Comparison of ENCODE assay signal across 18 cellular contexts in the genomic region with DNA sequence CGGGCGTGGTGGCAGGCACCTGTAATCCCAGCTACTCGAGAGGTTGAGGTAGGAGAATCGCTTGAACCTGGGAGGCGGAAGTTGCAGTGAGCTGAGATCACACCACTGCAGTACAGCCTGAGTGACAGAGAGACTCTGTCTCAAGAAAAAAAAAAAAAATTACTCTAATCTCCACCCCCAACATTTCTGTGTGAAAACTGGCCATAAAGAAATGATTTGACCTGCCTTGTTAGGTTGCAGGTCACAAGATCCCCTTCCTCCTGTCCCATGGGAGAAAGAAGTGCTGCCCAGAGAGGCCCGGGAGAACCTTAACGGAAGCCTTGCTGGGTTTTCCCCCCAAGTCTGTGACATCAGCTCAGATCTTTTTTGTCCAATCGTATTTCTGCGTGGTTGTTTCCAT. TPM values are rescaled to one million over a fixed set of nuclear protein-coding genes. Genes with fewer than 3 reads are reported as not detected.
DNase-seq lines count a peak whose midpoint lies in the region; ATAC-seq and TF ChIP-seq lines count a peak whose summit lies in the region.
"Had no signal": no experiment of that assay in that cellular context is flagged by ENCODE, and none has a peak within 500 bp of the region (broad histone marks: within the 10 kb centered on the region; RNA-seq: fewer than 3 reads in every experiment).

No MANE protein-coding gene starts in this region.

- H3K36me3 ChIP-seq in Loucy (ENCODE audit: insufficient read depth, low read length) (no peaks in the 10 kb centered on the region), endodermal cell (ENCODE audit: control insufficient read depth, insufficient read depth, low read length) (no peaks in the 10 kb centered on the region)
- H3K36me3 ChIP-seq: neutrophil, sigmoid colon, SJSA1, upper lobe of right lung had no signal

- H3K79me2 ChIP-seq in Loucy (ENCODE audit: insufficient read depth, low read length): no peaks in the 10 kb centered on the region

- peak; percentile 25 for ATAC-seq in GM21447 (IDR thresholded peaks at IDR 0.05; ENCODE audit: unreplicated experiment)
- no peak for ATAC-seq in natural killer cell
- ATAC-seq: upper lobe of right lung had no signal

- peaks cover 41 to 45% of the 10 kb centered on the region in 2 donors for H3K4me1 Mint-ChIP-seq in natural killer cell
- peaks cover 20% of the 10 kb centered on the region for H3K4me1 Mint-ChIP-seq in osteocyte (ENCODE audit: unreplicated experiment)
- peaks cover 3% of the 10 kb centered on the region for H3K4me1 Mint-ChIP-seq in endodermal cell

- 83 to 91% methylated on average over 7 to 9 of the region's 9 CpGs for WGBS in endodermal cell (ENCODE audit: insufficient coverage in 1 of 2, insufficient read length in 1 of 2), 2 experiments

- H3K27ac ChIP-seq in endodermal cell (ENCODE audit: low read depth, low read length): no peak overlapping the region
- H3K27ac ChIP-seq: neutrophil, sigmoid colon, SJSA1, upper lobe of right lung had no signal

- no peak overlapping the region for H3K4me3 Mint-ChIP-seq in natural killer cell
- no peak overlapping the region for H3K4me3 Mint-ChIP-seq in osteocyte (ENCODE audit: unreplicated experiment)
- no peak overlapping the region for H3K4me3 Mint-ChIP-seq in endodermal cell
- H3K4me3 Mint-ChIP-seq: activated naive CD4-positive, alpha-beta T cell treated with anti-CD3 and anti-CD28 coated beads, Interleukin-2, amount 50 U/mL, for 24 hours had no signal

- H3K9me3 ChIP-seq in Loucy (ENCODE audit: insufficient read depth, low read depth, low read length) (no peaks in the 10 kb centered on the region), endodermal cell (ENCODE audit: control insufficient read depth, low read length) (no peaks in the 10 kb centered on the region)
- H3K9me3 ChIP-seq: neutrophil, sigmoid colon, SJSA1, upper lobe of right lung had no signal

- H3K27me3 ChIP-seq in Loucy (ENCODE audit: insufficient read depth, low read length, poor library complexity, severe bottlenecking) (no peaks in the 10 kb centered on the region), endodermal cell (ENCODE audit: control insufficient read depth, insufficient read depth, low read length, poor library complexity, severe bottlenecking) (no peaks in the 10 kb centered on the region)
- H3K27me3 ChIP-seq: sigmoid colon, SJSA1, upper lobe of right lung had no signal

- H3K4me2 ChIP-seq in Loucy (ENCODE audit: low read depth, low read length, poor library complexity, severe bottlenecking): no peak overlapping the region

- peaks cover 53% of the 10 kb centered on the region for H3K4me1 ChIP-seq in Loucy (ENCODE audit: insufficient read depth, low read length, poor library complexity, severe bottlenecking)
- no peaks in the 10 kb centered on the region for H3K4me1 ChIP-seq in endodermal cell (ENCODE audit: control insufficient read depth, insufficient read depth, low read length)
- H3K4me1 ChIP-seq: sigmoid colon, upper lobe of right lung had no signal

- H3K9ac ChIP-seq in Loucy (ENCODE audit: low read depth, low read length, poor library complexity, severe bottlenecking): no peak overlapping the region
- no peak overlapping the region for H3K9ac ChIP-seq in endodermal cell (ENCODE audit: extremely low read depth, low read length, poor library complexity, severe bottlenecking)

- H3K9me2 ChIP-seq in Loucy (replicated peaks; ENCODE audit: low read depth, low read length): no peaks in the 10 kb centered on the region

- peak; percentile 69 for DNase-seq in GM13976 (ENCODE audit: low spot score)
- DNase-seq in natural killer cell: no peak
- DNase-seq in osteocyte (ENCODE audit: extremely low spot score, unreplicated experiment): no peak
- no peak for DNase-seq in endodermal cell
- DNase-seq in NCI-H146 treated with DMSO at 0.1 percent for 48 hours (lab: John Stamatoyannopoulos, UW; ENCODE audit: unreplicated experiment): no peak
- DNase-seq: foreskin melanocyte; NCI-H2227 treated with DMSO at 0.1 percent for 48 hours; sigmoid colon; stimulated activated CD4-positive, alpha-beta T cell treated with anti-CD3 and anti-CD28 coated beads, Interleukin-4, amount 100 ng/mL, for 24 hours; upper lobe of right lung had no signal

- H3K4me3 ChIP-seq in Loucy (ENCODE audit: low read length, poor library complexity, severe bottlenecking) (no peak overlapping the region), endodermal cell (ENCODE audit: low read length) (no peak overlapping the region)
- H3K4me3 ChIP-seq: sigmoid colon, SJSA1, upper lobe of right lung had no signal

- H3K9me3 Mint-ChIP-seq in natural killer cell (no peaks in the 10 kb centered on the region), osteocyte (ENCODE audit: unreplicated experiment) (no peaks in the 10 kb centered on the region), endodermal cell (no peaks in the 10 kb centered on the region)
- H3K9me3 Mint-ChIP-seq: activated naive CD4-positive, alpha-beta T cell treated with anti-CD3 and anti-CD28 coated beads, Interleukin-2, amount 50 U/mL, for 24 hours had no signal

- no peaks in the 10 kb centered on the region for H4K20me1 ChIP-seq in Loucy (ENCODE audit: insufficient read depth, low read length, poor library complexity, severe bottlenecking)

- TF ChIP-seq CTCF in GM13976 (IDR thresholded peaks at IDR 0.05; ENCODE audit: borderline replicate concordance, control extremely low read depth, extremely low read depth, insufficient read depth, missing control alignments): no peak
- TF ChIP-seq CTCF in Loucy (conservative IDR thresholded peaks at IDR 0.05; ENCODE audit: low read length): no peak
- TF ChIP-seq CTCF in natural killer cell (IDR thresholded peaks at IDR 0.05): no peak
- no peak for TF ChIP-seq CTCF in osteocyte (IDR thresholded peaks at IDR 0.05)
- no peak for TF ChIP-seq CTCF in endodermal cell (conservative IDR thresholded peaks at IDR 0.05)

- H3K27ac Mint-ChIP-seq in natural killer cell (peak overlapping the region; percentile 23 to 36), osteocyte (ENCODE audit: unreplicated experiment) (no peak overlapping the region), endodermal cell (no peak overlapping the region)
- H3K27ac Mint-ChIP-seq: activated naive CD4-positive, alpha-beta T cell treated with anti-CD3 and anti-CD28 coated beads, Interleukin-2, amount 50 U/mL, for 24 hours had no signal

- H3K36me3 Mint-ChIP-seq in natural killer cell (no peaks in the 10 kb centered on the region), osteocyte (ENCODE audit: unreplicated experiment) (no peaks in the 10 kb centered on the region), endodermal cell (ENCODE audit: low read depth) (no peaks in the 10 kb centered on the region)
- H3K36me3 Mint-ChIP-seq: activated naive CD4-positive, alpha-beta T cell treated with anti-CD3 and anti-CD28 coated beads, Interleukin-2, amount 50 U/mL, for 24 hours had no signal

- H2AFZ ChIP-seq in Loucy (ENCODE audit: low read length): 0 out of 2 replicates have a peak overlapping the region, but pooled peaks have one; percentile 32

- peaks cover 6% of the 10 kb centered on the region; the same call in 1 of the 2 replicates for H3F3A ChIP-seq in Loucy (ENCODE audit: low read depth)

- no peaks in the 10 kb centered on the region for H3K27me3 Mint-ChIP-seq in natural killer cell (ENCODE audit: low read depth in 2 of 2)
- H3K27me3 Mint-ChIP-seq in osteocyte (ENCODE audit: unreplicated experiment): no peaks in the 10 kb centered on the region
- H3K27me3 Mint-ChIP-seq in endodermal cell (ENCODE audit: insufficient read depth): peaks cover 5% of the 10 kb centered on the region
- H3K27me3 Mint-ChIP-seq: activated naive CD4-positive, alpha-beta T cell treated with anti-CD3 and anti-CD28 coated beads, Interleukin-2, amount 50 U/mL, for 24 hours had no signal

- in situ Hi-C loops in GM13976 (cut with MboI; ENCODE audit: low sequenced_read_pairs, unreplicated experiment): no loop called here

- intact Hi-C loops in natural killer cell (cut with micrococcal nuclease): no loop called here

RNA-seq across cellular contexts. Expression of a gene that starts 8.7 kb away (rescaled TPM):
- total RNA-seq in natural killer cell (under 1 TPM in 2 of 3 donors, not detected in 1; 0.23 to 0.57 TPM), osteocyte (not detected in 2 replicates), endodermal cell (not detected)
- not detected for polyA plus RNA-seq in endodermal cell (2013, experiment 1 of 2)
- 0.08 TPM for polyA plus RNA-seq in endodermal cell (2013, experiment 2 of 2)
- total RNA-seq: cardiac septum, G401, M059J, sigmoid colon, SJSA1, upper lobe of right lung had no signal

RNA-seq across cellular contexts. Expression of a gene that starts 11.6 kb away (rescaled TPM):
- total RNA-seq in natural killer cell (not detected), osteocyte (not detected in 2 replicates), endodermal cell (not detected)
- not detected for polyA plus RNA-seq in endodermal cell (2013, experiment 1 of 2)
- not detected for polyA plus RNA-seq in endodermal cell (2013, experiment 2 of 2)
- total RNA-seq: cardiac septum, G401, sigmoid colon, SJSA1, upper lobe of right lung had no signal
- polyA plus RNA-seq: sigmoid colon had no signal

RNA-seq across cellular contexts. Expression of a gene that starts 15.2 kb away (rescaled TPM):
- total RNA-seq in natural killer cell: 10 to 100 TPM; 26.6 to 55.2 (median 37.2) TPM
- 1.9 and 2.1 TPM in 2 replicates for total RNA-seq in osteocyte
- total RNA-seq in endodermal cell: 1 to 10 TPM; 1.0 to 3.1 TPM
- polyA plus RNA-seq in endodermal cell (2013, experiment 1 of 2): 2.2 TPM
- 2.5 TPM for polyA plus RNA-seq in endodermal cell (2013, experiment 2 of 2)
- total RNA-seq: SJSA1 had no signal

RNA-seq across cellular contexts. Expression of a gene that starts 26.1 kb away (rescaled TPM):
- 1 to 10 TPM in 2 of 3 donors, under 1 TPM in 1; 0.95 to 8.5 (median 1.5) TPM for total RNA-seq in natural killer cell
- 1.0 and 2.5 TPM in 2 replicates for total RNA-seq in osteocyte
- total RNA-seq in endodermal cell: under 1 TPM; 0.37 to 0.38 TPM
- 1.6 TPM for polyA plus RNA-seq in endodermal cell (2013, experiment 1 of 2)
- 1.2 TPM for polyA plus RNA-seq in endodermal cell (2013, experiment 2 of 2)
- total RNA-seq: SJSA1 had no signal

Comparison
In these comparisons a context has a peak if more than half of its experiments do, and no peak if none do; other contexts are left out.
1. H3K27ac Mint-ChIP-seq: peak in natural killer cell (2 of 2); none in osteocyte (single experiment) and endodermal cell (single experiment).